In genomic region chr1:69191280-69191679, GRCh38 we compare ENCODE assay signal across 20 cellular contexts.
DNase-seq lines count a peak whose midpoint lies in the region; TF ChIP-seq lines count a peak whose summit lies in the region.
"Had no signal": no experiment of that assay in that cellular context is flagged by ENCODE, and none has a peak within 500 bp of the region (broad histone marks: within the 10 kb centered on the region; RNA-seq: fewer than 3 reads in every experiment).

No MANE protein-coding gene starts in this region.

- H3K4me3 ChIP-seq in fibroblast of mammary gland (ENCODE audit: control insufficient read depth, low read depth, low read length) = no peak overlapping the region
- H3K4me3 ChIP-seq: gastroesophageal sphincter, Peyer's patch, SK-N-MC, spleen had no signal

- DNase-seq in DMS153 treated with DMSO at 0.1 percent for 48 hours (lab: John Stamatoyannopoulos, UW; ENCODE audit: unreplicated experiment) (peak; percentile 87), NCI-H187 treated with DMSO at 0.1 percent for 48 hours (lab: John Stamatoyannopoulos, UW) (peak; percentile 21), NCI-H748 treated with DMSO at 0.1 percent for 48 hours (lab: John Stamatoyannopoulos, UW) (peak; percentile 73), fibroblast of mammary gland (ENCODE audit: low read depth) (peak; percentile 10), HCEC 1CT (no peak), CD1c-positive myeloid dendritic cell (ENCODE audit: extremely low spot score) (no peak), SKM-1 treated with dmso at 0.1 percent for 144 hours (lab: John Stamatoyannopoulos, UW; ENCODE audit: unreplicated experiment) (no peak)
- no peak for DNase-seq in stimulated activated CD4-positive, alpha-beta T cell treated with anti-CD3 and anti-CD28 coated beads, Interleukin-2, amount 100 ng/mL, for 24 hours
- DNase-seq: activated CD8-positive, alpha-beta T cell treated with anti-CD3 and anti-CD28 coated beads for 36 hours; activated naive CD4-positive, alpha-beta T cell; activated T-cell treated with anti-CD3 and anti-CD28 coated beads, Interleukin-2, amount 50 U/mL, for 1 hour; amniotic stem cell; CD4-positive, alpha-beta memory T cell; H7; nucleus accumbens; Peyer's patch; spleen; stimulated activated CD4-positive, alpha-beta T cell treated with anti-CD3 and anti-CD28 coated beads, Interleukin-4, amount 100 ng/mL, for 4 hours had no signal

- no peak for TF ChIP-seq CTCF in fibroblast of mammary gland (conservative IDR thresholded peaks at IDR 0.05; ENCODE audit: control insufficient read depth, insufficient read depth, low read depth, low read length)

Comparison
In these comparisons a context has a peak if more than half of its experiments do, and no peak if none do; other contexts are left out.
1. DNase-seq: peak in DMS153 treated with DMSO at 0.1 percent for 48 hours (single experiment), NCI-H187 treated with DMSO at 0.1 percent for 48 hours (single experiment), NCI-H748 treated with DMSO at 0.1 percent for 48 hours (single experiment) and fibroblast of mammary gland (single experiment); none in HCEC 1CT (single experiment), CD1c-positive myeloid dendritic cell (single experiment), stimulated activated CD4-positive, alpha-beta T cell treated with anti-CD3 and anti-CD28 coated beads, Interleukin-2, amount 100 ng/mL, for 24 hours (0 of 2) and SKM-1 treated with dmso at 0.1 percent for 144 hours (single experiment).